In the genomic region with DNA sequence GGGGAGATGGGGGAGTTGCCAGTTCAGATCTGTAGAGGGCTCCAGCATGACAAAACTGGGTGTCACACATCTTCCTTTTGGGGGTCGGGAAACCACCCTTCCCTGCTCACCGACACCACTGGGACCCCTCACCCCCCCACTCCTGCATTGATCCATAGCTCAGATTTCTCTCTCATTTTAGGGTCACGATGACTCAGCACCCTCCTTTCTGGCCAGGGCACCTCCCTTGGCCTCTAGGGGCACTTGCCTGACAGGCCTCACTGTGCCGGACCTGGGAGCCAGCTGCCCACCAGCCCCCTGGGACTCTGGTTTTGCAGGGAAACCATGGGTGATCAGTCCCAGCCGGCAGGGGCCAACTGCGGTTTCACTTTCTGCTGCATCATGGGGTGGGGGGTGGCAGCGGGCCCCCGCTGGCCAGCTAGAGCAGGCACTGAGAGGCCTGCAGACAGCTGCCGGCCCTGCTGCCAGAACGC, we compare ENCODE assay signal across 1 cellular context.
TF ChIP-seq lines count a peak whose summit lies in the region.

No MANE protein-coding gene starts in this region.

TF ChIP-seq in GM12878, 131 proteins besides CTCF, POLR2A, EP300 and RAD21 (continued from another document and continues in another):
- no peak for TF ChIP-seq E4F1 (IDR thresholded peaks at IDR 0.05; ENCODE audit: borderline replicate concordance, partially characterized antibody)
- TF ChIP-seq GATAD2B (conservative IDR thresholded peaks at IDR 0.05; ENCODE audit: low read depth): peak; percentile 100
- TF ChIP-seq, protein P1, sequence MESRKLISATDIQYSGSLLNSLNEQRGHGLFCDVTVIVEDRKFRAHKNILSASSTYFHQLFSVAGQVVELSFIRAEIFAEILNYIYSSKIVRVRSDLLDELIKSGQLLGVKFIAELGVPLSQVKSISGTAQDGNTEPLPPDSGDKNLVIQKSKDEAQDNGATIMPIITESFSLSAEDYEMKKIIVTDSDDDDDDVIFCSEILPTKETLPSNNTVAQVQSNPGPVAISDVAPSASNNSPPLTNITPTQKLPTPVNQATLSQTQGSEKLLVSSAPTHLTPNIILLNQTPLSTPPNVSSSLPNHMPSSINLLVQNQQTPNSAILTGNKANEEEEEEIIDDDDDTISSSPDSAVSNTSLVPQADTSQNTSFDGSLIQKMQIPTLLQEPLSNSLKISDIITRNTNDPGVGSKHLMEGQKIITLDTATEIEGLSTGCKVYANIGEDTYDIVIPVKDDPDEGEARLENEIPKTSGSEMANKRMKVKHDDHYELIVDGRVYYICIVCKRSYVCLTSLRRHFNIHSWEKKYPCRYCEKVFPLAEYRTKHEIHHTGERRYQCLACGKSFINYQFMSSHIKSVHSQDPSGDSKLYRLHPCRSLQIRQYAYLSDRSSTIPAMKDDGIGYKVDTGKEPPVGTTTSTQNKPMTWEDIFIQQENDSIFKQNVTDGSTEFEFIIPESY (IDR thresholded peaks at IDR 0.05): peak; percentile 12; the same call in 1 of the 2 replicates
- TF ChIP-seq TAF1 (IDR thresholded peaks at IDR 0.05; ENCODE audit: borderline replicate concordance, low read depth, low read length): no peak
- 0 out of 2 replicates have a peak, but pooled peaks have one; percentile 87 for TF ChIP-seq WRNIP1 (IDR thresholded peaks at IDR 0.05; ENCODE audit: borderline replicate concordance, low read depth, low read length)
- no peak for TF ChIP-seq SMAD5 (IDR thresholded peaks at IDR 0.05; ENCODE audit: low read depth)
- TF ChIP-seq EGR1 (IDR thresholded peaks at IDR 0.05; ENCODE audit: borderline replicate concordance in 1 of 2, low read depth in 2 of 2, low read length in 2 of 2): peak in 1 of 2 experiments; percentile 45; a peak in 1 of 3 replicates
- TF ChIP-seq SIN3A (IDR thresholded peaks at IDR 0.05; ENCODE audit: low read depth, low read length): 0 out of 2 replicates have a peak, but pooled peaks have one; percentile 49
- no peak for TF ChIP-seq IRF5 (IDR thresholded peaks at IDR 0.05; ENCODE audit: borderline replicate concordance)
- TF ChIP-seq SUZ12 (IDR thresholded peaks at IDR 0.05; ENCODE audit: unreplicated experiment): no peak
- TF ChIP-seq SMC3 (IDR thresholded peaks at IDR 0.05; ENCODE audit: borderline replicate concordance, low read length): 0 out of 2 replicates have a peak, but pooled peaks have one; percentile 27
- TF ChIP-seq NFYA (IDR thresholded peaks at IDR 0.05; ENCODE audit: borderline replicate concordance, low read depth, low read length): no peak
- no peak for TF ChIP-seq SIX5 (IDR thresholded peaks at IDR 0.05; ENCODE audit: low read depth, low read length, severe bottlenecking)
- TF ChIP-seq EED (IDR thresholded peaks at IDR 0.05; ENCODE audit: low read depth): peak; percentile 98
- peak; percentile 69 for TF ChIP-seq ATF7 (IDR thresholded peaks at IDR 0.05; ENCODE audit: low read depth)
- no peak for TF ChIP-seq ESRRA (IDR thresholded peaks at IDR 0.05; ENCODE audit: low read length)
- peak; percentile 99 for TF ChIP-seq MEF2B (IDR thresholded peaks at IDR 0.05; ENCODE audit: partially characterized antibody, poor library complexity, severe bottlenecking)
- TF ChIP-seq STAT1 (conservative IDR thresholded peaks at IDR 0.05): peak; percentile 91; the same call in 1 of the 2 replicates
- TF ChIP-seq MXI1 (IDR thresholded peaks at IDR 0.05; ENCODE audit: low read depth, low read length): peak; percentile 59; the same call in 1 of the 2 replicates
- TF ChIP-seq SP1 (IDR thresholded peaks at IDR 0.05; ENCODE audit: low read depth, low read length): peak; percentile 70
- TF ChIP-seq BCLAF1 (IDR thresholded peaks at IDR 0.05): no peak
- peak; percentile 91; the same call in 1 of the 2 replicates for TF ChIP-seq PAX5 (IDR thresholded peaks at IDR 0.05; ENCODE audit: borderline replicate concordance, low read depth, low read length)
- peak; percentile 94 to 95 for TF ChIP-seq IKZF2 (IDR thresholded peaks at IDR 0.05)
- TF ChIP-seq SRF (IDR thresholded peaks at IDR 0.05; ENCODE audit: low read depth in 2 of 2, low read length in 2 of 2): no peak
- peak; percentile 79 for TF ChIP-seq LARP7 (IDR thresholded peaks at IDR 0.05)
- TF ChIP-seq POU2F2 (IDR thresholded peaks at IDR 0.05; ENCODE audit: borderline replicate concordance, low read depth, low read length): peak; percentile 71; the same call in 2 of the 3 replicates
- TF ChIP-seq, protein P2, sequence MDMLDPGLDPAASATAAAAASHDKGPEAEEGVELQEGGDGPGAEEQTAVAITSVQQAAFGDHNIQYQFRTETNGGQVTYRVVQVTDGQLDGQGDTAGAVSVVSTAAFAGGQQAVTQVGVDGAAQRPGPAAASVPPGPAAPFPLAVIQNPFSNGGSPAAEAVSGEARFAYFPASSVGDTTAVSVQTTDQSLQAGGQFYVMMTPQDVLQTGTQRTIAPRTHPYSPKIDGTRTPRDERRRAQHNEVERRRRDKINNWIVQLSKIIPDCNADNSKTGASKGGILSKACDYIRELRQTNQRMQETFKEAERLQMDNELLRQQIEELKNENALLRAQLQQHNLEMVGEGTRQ (IDR thresholded peaks at IDR 0.05; ENCODE audit: borderline replicate concordance, low read depth, low read length): no peak
- no peak for TF ChIP-seq TCF7 (IDR thresholded peaks at IDR 0.05; ENCODE audit: borderline replicate concordance)
- TF ChIP-seq, protein P3, sequence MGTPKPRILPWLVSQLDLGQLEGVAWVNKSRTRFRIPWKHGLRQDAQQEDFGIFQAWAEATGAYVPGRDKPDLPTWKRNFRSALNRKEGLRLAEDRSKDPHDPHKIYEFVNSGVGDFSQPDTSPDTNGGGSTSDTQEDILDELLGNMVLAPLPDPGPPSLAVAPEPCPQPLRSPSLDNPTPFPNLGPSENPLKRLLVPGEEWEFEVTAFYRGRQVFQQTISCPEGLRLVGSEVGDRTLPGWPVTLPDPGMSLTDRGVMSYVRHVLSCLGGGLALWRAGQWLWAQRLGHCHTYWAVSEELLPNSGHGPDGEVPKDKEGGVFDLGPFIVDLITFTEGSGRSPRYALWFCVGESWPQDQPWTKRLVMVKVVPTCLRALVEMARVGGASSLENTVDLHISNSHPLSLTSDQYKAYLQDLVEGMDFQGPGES (IDR thresholded peaks at IDR 0.05): no peak
- peak; percentile 50; the same call in 1 of the 2 replicates for TF ChIP-seq ZNF24 (IDR thresholded peaks at IDR 0.05)
- TF ChIP-seq ZNF622 (IDR thresholded peaks at IDR 0.05): no peak
- TF ChIP-seq KLF5 (IDR thresholded peaks at IDR 0.05; ENCODE audit: partially characterized antibody): peak; percentile 76
- TF ChIP-seq BCL3 (IDR thresholded peaks at IDR 0.05; ENCODE audit: borderline replicate concordance, insufficient read depth, low read depth, low read length, poor library complexity, severe bottlenecking): peak; percentile 90
- TF ChIP-seq NR2C1 (IDR thresholded peaks at IDR 0.05): no peak
- TF ChIP-seq RUNX3 (IDR thresholded peaks at IDR 0.05; ENCODE audit: low read length): peak; percentile 99
- TF ChIP-seq MEF2A (IDR thresholded peaks at IDR 0.05; ENCODE audit: insufficient read depth, low read depth, low read length): peak; percentile 67; the same call in 1 of the 2 replicates
- TF ChIP-seq, protein P4, sequence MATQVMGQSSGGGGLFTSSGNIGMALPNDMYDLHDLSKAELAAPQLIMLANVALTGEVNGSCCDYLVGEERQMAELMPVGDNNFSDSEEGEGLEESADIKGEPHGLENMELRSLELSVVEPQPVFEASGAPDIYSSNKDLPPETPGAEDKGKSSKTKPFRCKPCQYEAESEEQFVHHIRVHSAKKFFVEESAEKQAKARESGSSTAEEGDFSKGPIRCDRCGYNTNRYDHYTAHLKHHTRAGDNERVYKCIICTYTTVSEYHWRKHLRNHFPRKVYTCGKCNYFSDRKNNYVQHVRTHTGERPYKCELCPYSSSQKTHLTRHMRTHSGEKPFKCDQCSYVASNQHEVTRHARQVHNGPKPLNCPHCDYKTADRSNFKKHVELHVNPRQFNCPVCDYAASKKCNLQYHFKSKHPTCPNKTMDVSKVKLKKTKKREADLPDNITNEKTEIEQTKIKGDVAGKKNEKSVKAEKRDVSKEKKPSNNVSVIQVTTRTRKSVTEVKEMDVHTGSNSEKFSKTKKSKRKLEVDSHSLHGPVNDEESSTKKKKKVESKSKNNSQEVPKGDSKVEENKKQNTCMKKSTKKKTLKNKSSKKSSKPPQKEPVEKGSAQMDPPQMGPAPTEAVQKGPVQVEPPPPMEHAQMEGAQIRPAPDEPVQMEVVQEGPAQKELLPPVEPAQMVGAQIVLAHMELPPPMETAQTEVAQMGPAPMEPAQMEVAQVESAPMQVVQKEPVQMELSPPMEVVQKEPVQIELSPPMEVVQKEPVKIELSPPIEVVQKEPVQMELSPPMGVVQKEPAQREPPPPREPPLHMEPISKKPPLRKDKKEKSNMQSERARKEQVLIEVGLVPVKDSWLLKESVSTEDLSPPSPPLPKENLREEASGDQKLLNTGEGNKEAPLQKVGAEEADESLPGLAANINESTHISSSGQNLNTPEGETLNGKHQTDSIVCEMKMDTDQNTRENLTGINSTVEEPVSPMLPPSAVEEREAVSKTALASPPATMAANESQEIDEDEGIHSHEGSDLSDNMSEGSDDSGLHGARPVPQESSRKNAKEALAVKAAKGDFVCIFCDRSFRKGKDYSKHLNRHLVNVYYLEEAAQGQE (IDR thresholded peaks at IDR 0.05; ENCODE audit: low read depth, low read length): no peak
- TF ChIP-seq ZZZ3 (IDR thresholded peaks at IDR 0.05; ENCODE audit: control insufficient read depth, insufficient read length, low read depth): no peak
- peak; percentile 94 for TF ChIP-seq CBFB (IDR thresholded peaks at IDR 0.05; ENCODE audit: low read depth)
- TF ChIP-seq, protein P5, sequence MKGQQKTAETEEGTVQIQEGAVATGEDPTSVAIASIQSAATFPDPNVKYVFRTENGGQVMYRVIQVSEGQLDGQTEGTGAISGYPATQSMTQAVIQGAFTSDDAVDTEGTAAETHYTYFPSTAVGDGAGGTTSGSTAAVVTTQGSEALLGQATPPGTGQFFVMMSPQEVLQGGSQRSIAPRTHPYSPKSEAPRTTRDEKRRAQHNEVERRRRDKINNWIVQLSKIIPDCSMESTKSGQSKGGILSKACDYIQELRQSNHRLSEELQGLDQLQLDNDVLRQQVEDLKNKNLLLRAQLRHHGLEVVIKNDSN (IDR thresholded peaks at IDR 0.05; ENCODE audit: borderline replicate concordance, extremely low read length, insufficient read depth, low read depth, low read length): no peak
- TF ChIP-seq BHLHE40 (IDR thresholded peaks at IDR 0.05; ENCODE audit: borderline replicate concordance in 1 of 2, low read depth in 2 of 2, low read length in 1 of 2): peak; percentile 81 to 83
- TF ChIP-seq HDAC6 (IDR thresholded peaks at IDR 0.05; ENCODE audit: unreplicated experiment): no peak
